Comparison of ENCODE assay signal across 18 cellular contexts in the genomic region with DNA sequence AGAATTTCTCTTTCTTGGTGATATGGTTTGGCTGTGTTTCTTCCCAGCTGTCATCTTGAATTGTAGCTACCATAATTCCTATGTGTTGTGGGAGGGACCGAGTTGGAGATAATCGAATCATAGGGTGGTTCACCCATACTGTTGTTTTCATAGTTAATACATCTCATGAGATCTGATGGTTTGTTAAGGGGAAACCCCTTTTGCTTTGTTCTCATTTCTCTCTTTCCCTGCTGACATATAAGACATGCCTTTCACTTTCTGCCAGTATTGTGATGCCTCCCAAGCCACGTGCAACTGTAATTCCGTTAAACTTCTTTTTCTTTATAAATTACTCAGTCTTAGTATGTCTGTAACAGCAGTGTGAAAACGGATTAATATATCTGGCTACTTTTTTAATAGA.
"Had no signal": no experiment of that assay in that cellular context is flagged by ENCODE, and none has a peak within 500 bp of the region (broad histone marks: within the 10 kb centered on the region; RNA-seq: fewer than 3 reads in every experiment).

No MANE protein-coding gene starts in this region.

- H3K4me3 Mint-ChIP-seq: activated T-cell treated with anti-CD3 and anti-CD28 coated beads, Interleukin-2, amount 50 U/mL, for 72 hours; nephron progenitor cell had no signal

- ATAC-seq: left lobe of liver had no signal

- H3K27ac Mint-ChIP-seq: activated T-cell treated with anti-CD3 and anti-CD28 coated beads, Interleukin-2, amount 50 U/mL, for 72 hours; nephron progenitor cell had no signal

- H3K9me3 Mint-ChIP-seq: nephron progenitor cell had no signal

- H3K36me3 ChIP-seq: breast epithelium, spleen, tibial artery had no signal

- H3K27me3 ChIP-seq: breast epithelium, spleen, tibial artery had no signal

- H3K4me3 ChIP-seq: breast epithelium, lung, spleen, tibial artery had no signal

- H3K4me1 Mint-ChIP-seq: nephron progenitor cell had no signal

- H3K27ac ChIP-seq: breast epithelium, spleen, tibial artery had no signal

- H3K4me1 ChIP-seq: breast epithelium, spleen, tibial artery had no signal

- H3K9me3 ChIP-seq: breast epithelium, spleen, tibial artery had no signal

- DNase-seq: activated CD4-positive, alpha-beta T cell treated with anti-CD3 and anti-CD28 coated beads for 48 hours; activated T-cell treated with anti-CD3 and anti-CD28 coated beads, Interleukin-2, amount 50 U/mL, for 72 hours; cerebellar nuclear complex; effector CD4-positive, alpha-beta T cell; head of caudate nucleus; kidney; nephron progenitor cell; nucleus accumbens; posterior cingulate gyrus; spleen; stimulated activated CD4-positive, alpha-beta T cell treated with anti-CD3 and anti-CD28 coated beads, Interleukin-4, amount 100 ng/mL, for 4 hours; stimulated activated naive CD4-positive, alpha-beta T cell; substantia nigra; SW 1271; tibial artery had no signal
